In the genomic region with DNA sequence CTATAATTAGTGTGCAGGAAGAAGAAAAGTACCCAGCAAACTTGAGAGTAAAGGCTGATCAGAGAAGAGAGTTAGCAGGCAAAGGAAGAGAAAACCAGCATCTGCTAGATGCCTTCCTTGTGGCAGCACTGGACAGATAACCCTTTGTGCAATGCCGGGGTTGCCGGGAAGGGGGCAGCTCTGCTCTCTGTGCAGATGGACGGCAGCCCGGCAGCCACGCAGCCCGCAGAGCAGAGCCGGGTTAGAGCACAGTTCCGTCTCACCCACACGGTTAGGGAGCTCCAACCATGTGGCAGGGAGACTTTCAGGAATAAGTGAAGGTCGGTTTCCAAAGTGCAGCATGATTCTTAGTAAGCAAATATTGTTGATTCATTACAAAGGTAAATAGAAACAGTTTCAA, we compare ENCODE assay signal across 8 cellular contexts.
DNase-seq lines count a peak whose midpoint lies in the region; ATAC-seq and TF ChIP-seq lines count a peak whose summit lies in the region.

No MANE protein-coding gene starts in this region.

- peak; percentile 75 for ATAC-seq in GM19351 (IDR thresholded peaks at IDR 0.05; ENCODE audit: unreplicated experiment)
- ATAC-seq in HG03521 (IDR thresholded peaks at IDR 0.05; ENCODE audit: unreplicated experiment), result no peak

- DNase-seq in COLO668 (lab: John Stamatoyannopoulos, UW; ENCODE audit: unreplicated experiment) (peak; percentile 51), NCI-H748 (lab: John Stamatoyannopoulos, UW; ENCODE audit: unreplicated experiment) (peak; percentile 74), ecto neural progenitor cell (ENCODE audit: low spot score) (peak; percentile 80), mucosa of gallbladder (ENCODE audit: low spot score) (peak; percentile 47), ascending aorta (ENCODE audit: low spot score in 2 of 2) (no peak), prostate gland (ENCODE audit: low spot score) (no peak)

- H3K27me3 ChIP-seq in ascending aorta (no peaks in the 10 kb centered on the region), prostate gland (replicated peaks; ENCODE audit: insufficient read depth) (no peaks in the 10 kb centered on the region)

- H3K4me3 ChIP-seq in ascending aorta (no peak overlapping the region), prostate gland (no peak overlapping the region)

- intact Hi-C loops in ascending aorta (cut with DNase I) (no loop called here), prostate gland (cut with DNase I) (no loop called here)

- peak in 1 of 3 experiments; percentile 10 for TF ChIP-seq CTCF in ascending aorta (IDR thresholded peaks at IDR 0.05)
- no peak for TF ChIP-seq CTCF in prostate gland (IDR thresholded peaks at IDR 0.05)

- H3K9me3 ChIP-seq in ascending aorta, result peaks cover 0 to 6% of the 10 kb centered on the region in 2 donors
- H3K9me3 ChIP-seq in prostate gland, result no peaks in the 10 kb centered on the region

- H3K27ac ChIP-seq in ascending aorta, result no peak overlapping the region
- no peak overlapping the region for H3K27ac ChIP-seq in prostate gland

- WGBS in prostate gland, result 51% methylated on average over 10 of the region's 10 CpGs

- no peaks in the 10 kb centered on the region for H3K4me1 ChIP-seq in ascending aorta
- H3K4me1 ChIP-seq in prostate gland (replicated peaks), result no peaks in the 10 kb centered on the region

- H3K36me3 ChIP-seq in ascending aorta (no peaks in the 10 kb centered on the region), prostate gland (no peaks in the 10 kb centered on the region)

- no peak for TF ChIP-seq POLR2A in prostate gland (IDR thresholded peaks at IDR 0.05)

Comparison
In these comparisons a context has a peak if more than half of its experiments do, and no peak if none do; other contexts are left out.
1. DNase-seq: peak in COLO668 (single experiment), NCI-H748 (single experiment), ecto neural progenitor cell (single experiment) and mucosa of gallbladder (single experiment); none in ascending aorta (0 of 2) and prostate gland (single experiment).